ENCODE assay signal across 1 cellular context in genomic region chr6:31836036-31836675, GRCh38.
TF ChIP-seq lines count a peak whose summit lies in the region.

No MANE protein-coding gene starts in this region.

TF ChIP-seq in HEK293, 187 proteins besides CTCF, POLR2A, EP300 and RAD21 (continued from another document):
- TF ChIP-seq PRDM2 (tag by site-specific recombination; IDR thresholded peaks at IDR 0.05; ENCODE audit: borderline replicate concordance) (no peak), ZBTB26 (tag by site-specific recombination; optimal IDR thresholded peaks at IDR 0.05) (peak; percentile 8), SCRT1 (tag by site-specific recombination; IDR thresholded peaks at IDR 0.05; ENCODE audit: borderline replicate concordance) (peak; percentile 24; the same call in 1 of the 2 replicates), INSM2 (tag by site-specific recombination; IDR thresholded peaks at IDR 0.05) (no peak), ZNF747 (tag by site-specific recombination; IDR thresholded peaks at IDR 0.05) (no peak), ZNF174 (tag by site-specific recombination; IDR thresholded peaks at IDR 0.05) (no peak), ZNF510 (tag by site-specific recombination; IDR thresholded peaks at IDR 0.05; ENCODE audit: insufficient replicate concordance) (no peak), ELK4 (IDR thresholded peaks at IDR 0.05; ENCODE audit: borderline replicate concordance, low read depth, low read length) (no peak), KLF9 (tag by site-specific recombination; IDR thresholded peaks at IDR 0.05; ENCODE audit: low read depth) (0 out of 2 replicates have a peak, but pooled peaks have one; percentile 12), HOXC10 (CRISPR knock-in tag; IDR thresholded peaks at IDR 0.05) (no peak), PRDM10 (tag by site-specific recombination; IDR thresholded peaks at IDR 0.05) (0 out of 2 replicates have a peak, but pooled peaks have one; percentile 49), ZNF280D (tag by site-specific recombination; IDR thresholded peaks at IDR 0.05) (no peak), ATF2 (tag by site-specific recombination; IDR thresholded peaks at IDR 0.05; ENCODE audit: low read depth) (no peak), ZNF843 (tag by site-specific recombination; IDR thresholded peaks at IDR 0.05) (no peak), ZNF610 (tag by site-specific recombination; IDR thresholded peaks at IDR 0.05; ENCODE audit: borderline replicate concordance) (no peak), ZNF621 (tag by site-specific recombination; IDR thresholded peaks at IDR 0.05) (no peak), ZBTB20 (tag by site-specific recombination; IDR thresholded peaks at IDR 0.05) (no peak), SETDB1 (IDR thresholded peaks at IDR 0.05; ENCODE audit: insufficient read length, low read length) (no peak)
